18 cellular contexts compared by ENCODE assay signal in genomic region chr4:162865102-162865501, GRCh38.
DNase-seq lines count a peak whose midpoint lies in the region; ATAC-seq, FAIRE-seq and TF ChIP-seq lines count a peak whose summit lies in the region.
"Had no signal": no experiment of that assay in that cellular context is flagged by ENCODE, and none has a peak within 500 bp of the region (broad histone marks: within the 10 kb centered on the region; RNA-seq: fewer than 3 reads in every experiment).

No MANE protein-coding gene starts in this region.

- FAIRE-seq in small intestine (lab: Jason Lieb, UNC): no peak
- FAIRE-seq: endothelial cell of umbilical vein had no signal

- H3F3A ChIP-seq in SU-DHL-6 (ENCODE audit: insufficient read depth): no peaks in the 10 kb centered on the region

- no peaks in the 10 kb centered on the region for H3K9me3 ChIP-seq in SU-DHL-6 (ENCODE audit: insufficient read depth, low read length)
- no peaks in the 10 kb centered on the region for H3K9me3 ChIP-seq in small intestine (ENCODE audit: control insufficient read depth, low read depth)
- H3K9me3 ChIP-seq: gastroesophageal sphincter, right atrium auricular region, thyroid gland had no signal

- peak; percentile 9 for TF ChIP-seq CTCF in GM12865 (IDR thresholded peaks at IDR 0.05; ENCODE audit: insufficient read depth, low read depth, low read length, missing control alignments)
- TF ChIP-seq CTCF in SU-DHL-6 (IDR thresholded peaks at IDR 0.05; ENCODE audit: insufficient read depth, low read length, poor library complexity, severe bottlenecking): peak; percentile 49

- ATAC-seq in GM19351 (IDR thresholded peaks at IDR 0.05; ENCODE audit: unreplicated experiment) (peak; percentile 65), HG03280 (IDR thresholded peaks at IDR 0.05; ENCODE audit: unreplicated experiment) (peak; percentile 51), HG03439 (IDR thresholded peaks at IDR 0.05; ENCODE audit: unreplicated experiment) (no peak), HG02840 (IDR thresholded peaks at IDR 0.05; ENCODE audit: low FRiP score, unreplicated experiment) (no peak)
- ATAC-seq: gastroesophageal sphincter had no signal

- H3K4me1 ChIP-seq in small intestine (ENCODE audit: control insufficient read depth in 2 of 2, insufficient read depth in 1 of 2, low read depth in 1 of 2, low read length in 1 of 2): no peaks in the 10 kb centered on the region
- H3K4me1 ChIP-seq: gastroesophageal sphincter, right atrium auricular region, thyroid gland had no signal

- H3K27ac ChIP-seq in SU-DHL-6 (ENCODE audit: low read depth, low read length) (no peak overlapping the region), small intestine (ENCODE audit: low read depth in 1 of 2, low read length in 1 of 2) (no peak overlapping the region)
- H3K27ac ChIP-seq: gastroesophageal sphincter, right atrium auricular region, thyroid gland had no signal

- H3K36me3 ChIP-seq in SU-DHL-6 (ENCODE audit: low read length) (no peaks in the 10 kb centered on the region), small intestine (ENCODE audit: control insufficient read depth in 2 of 2, insufficient read depth in 2 of 2, low read length in 2 of 2) (no peaks in the 10 kb centered on the region)
- H3K36me3 ChIP-seq: gastroesophageal sphincter, right atrium auricular region, thyroid gland had no signal

- no peaks in the 10 kb centered on the region for H3K9me2 ChIP-seq in SU-DHL-6 (replicated peaks; ENCODE audit: insufficient read depth, low read length)

- H4K20me1 ChIP-seq in SU-DHL-6 (ENCODE audit: low read depth, low read length): no peaks in the 10 kb centered on the region

- DNase-seq in GM12865 (ENCODE audit: low read depth) (peak; percentile 37), T1000 (lab: John Stamatoyannopoulos, UW) (no peak), small intestine (no peak)
- DNase-seq: activated CD4-positive, alpha-beta T cell treated with anti-CD3 and anti-CD28 coated beads for 4 hours; activated T-cell treated with anti-CD3 and anti-CD28 coated beads, Interleukin-2, amount 50 U/mL, for 24 hours; DMS153; NCI-H187 treated with DMSO at 0.1 percent for 48 hours; NCI-H748 treated with DMSO at 0.1 percent for 48 hours; stimulated activated CD8-positive, alpha-beta memory T cell treated with anti-CD3 and anti-CD28 coated beads, Interleukin-4, amount 100 ng/mL, for 48 hours; thyroid gland had no signal

- no peak overlapping the region for H2AFZ ChIP-seq in SU-DHL-6 (ENCODE audit: low read depth, low read length, severe bottlenecking)

- H3K4me3 ChIP-seq in GM12865 (ENCODE audit: low read depth, low read length): no peak overlapping the region
- no peak overlapping the region for H3K4me3 ChIP-seq in SU-DHL-6 (ENCODE audit: insufficient read depth, low read length, poor library complexity, severe bottlenecking)
- no peak overlapping the region for H3K4me3 ChIP-seq in small intestine (ENCODE audit: low read depth in 1 of 2, low read length in 2 of 2)
- H3K4me3 ChIP-seq: gastroesophageal sphincter, right atrium auricular region, thyroid gland had no signal

- H3K27me3 ChIP-seq in SU-DHL-6 (ENCODE audit: low read length) (no peaks in the 10 kb centered on the region), small intestine (ENCODE audit: control insufficient read depth in 2 of 2, insufficient read depth in 2 of 2, low read length in 2 of 2) (no peaks in the 10 kb centered on the region)
- H3K27me3 ChIP-seq: gastroesophageal sphincter, right atrium auricular region, thyroid gland had no signal

- H3K4me2 ChIP-seq in SU-DHL-6 (ENCODE audit: low read depth, low read length, poor library complexity, severe bottlenecking): no peak overlapping the region

- 48 to 74% (median 68%) methylated on average over 2 of the region's 2 CpGs for WGBS in small intestine, 3 donors

- no peaks in the 10 kb centered on the region for H3K79me2 ChIP-seq in SU-DHL-6 (ENCODE audit: insufficient read depth, low read length)

- no peak overlapping the region for H3K9ac ChIP-seq in SU-DHL-6 (ENCODE audit: low read length)

Comparison
In these comparisons a context has a peak if more than half of its experiments do, and no peak if none do; other contexts are left out.
1. ATAC-seq: peak in GM19351 (single experiment) and HG03280 (single experiment); none in HG03439 (single experiment) and HG02840 (single experiment).